8 cellular contexts compared by ENCODE assay signal in the genomic region with DNA sequence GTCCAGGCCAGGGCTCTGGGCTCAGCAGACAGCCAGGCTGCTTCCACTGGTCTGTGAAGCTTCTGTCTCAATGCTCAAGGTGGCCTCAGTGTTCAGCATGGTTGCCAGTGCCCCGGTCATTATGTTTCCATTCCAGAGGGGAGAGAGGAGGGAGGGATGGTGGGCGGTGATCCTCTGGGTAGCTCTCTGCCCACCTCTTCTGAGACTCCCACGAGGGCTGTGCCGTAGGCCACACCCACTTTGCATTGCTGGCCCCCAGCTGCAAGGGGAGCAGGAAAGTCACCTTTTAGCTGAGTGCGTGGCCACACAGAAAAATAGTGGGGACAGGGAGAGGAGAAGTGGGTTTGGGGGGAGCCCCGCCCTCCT. TPM values are rescaled to one million over a fixed set of nuclear protein-coding genes. Genes with fewer than 3 reads are reported as not detected.
DNase-seq lines count a peak whose midpoint lies in the region; ATAC-seq and TF ChIP-seq lines count a peak whose summit lies in the region.

No MANE protein-coding gene starts in this region.

- peaks cover 88% of the 10 kb centered on the region for H3K79me2 ChIP-seq in SK-N-SH (ENCODE audit: insufficient read depth)

- no peaks in the 10 kb centered on the region for H3K27me3 Mint-ChIP-seq in progenitor cell of endocrine pancreas

- CTCF ChIA-PET in SK-N-SH (lab: Yijun Ruan, JAX) = interaction anchor here (0.6 to 2.1 kb wide), 6 partner anchors 9 to 113 kb away, joined by 3 to 5 read pairs (median 4); no protein-coding TSS in a partner anchor

- H3K4me1 ChIP-seq in SK-N-SH (ENCODE audit: control insufficient read depth in 1 of 2, insufficient read depth in 2 of 2, low read depth in 1 of 2, low read length in 1 of 2) = peaks cover 0 to 14% of the 10 kb centered on the region in 2 experiments; a peak in 1 of 4 replicates

- no peak for TF ChIP-seq RAD21 in SK-N-SH (IDR thresholded peaks at IDR 0.05; ENCODE audit: low read length)

- H4K20me1 ChIP-seq in SK-N-SH (ENCODE audit: insufficient read depth) = peaks cover 18% of the 10 kb centered on the region

- H3K27ac Mint-ChIP-seq in progenitor cell of endocrine pancreas = peak overlapping the region; percentile 94

- H3K4me2 ChIP-seq in SK-N-SH = peak overlapping the region; percentile 70

- H3F3A ChIP-seq in SK-N-SH (replicated peaks; ENCODE audit: insufficient read depth) = no peaks in the 10 kb centered on the region

- H3K9ac ChIP-seq in SK-N-SH = peak overlapping the region; percentile 57; the same call in 1 of the 2 replicates

- H3K36me3 ChIP-seq in SK-N-SH (replicated peaks in 1 of 2; ENCODE audit: control insufficient read depth in 1 of 2, insufficient read depth in 2 of 2, low read length in 1 of 2) = no peaks in the 10 kb centered on the region

- no peaks in the 10 kb centered on the region for H3K9me2 ChIP-seq in SK-N-SH

- POLR2A ChIA-PET in SK-N-SH (lab: Yijun Ruan, JAX) = interaction anchor here (1.2 kb wide), 2 partner anchors 14 to 83 kb away, joined by 3 to 5 read pairs; no protein-coding TSS in a partner anchor

- DNase-seq in ELF-1 (ENCODE audit: low read depth, low spot score) = peak; percentile 61
- DNase-seq in H4 (ENCODE audit: low spot score) = peak; percentile 92
- peak; percentile 67 for DNase-seq in SK-N-SH
- peak; percentile 39 for DNase-seq in fibroblast of the aortic adventitia (ENCODE audit: low read depth)
- no peak for DNase-seq in progenitor cell of endocrine pancreas (ENCODE audit: low spot score, unreplicated experiment)
- no peak for DNase-seq in stimulated activated CD4-positive, alpha-beta T cell treated with anti-CD3 and anti-CD28 coated beads, Interleukin-2, amount 100 ng/mL, for 48 hours
- DNase-seq in mucosa of gallbladder (ENCODE audit: low spot score) = no peak

- peaks cover 20% of the 10 kb centered on the region for H3K4me1 Mint-ChIP-seq in progenitor cell of endocrine pancreas (ENCODE audit: low read depth)

- no peak overlapping the region for H2AFZ ChIP-seq in SK-N-SH (ENCODE audit: low read depth)

- peak overlapping the region; percentile 47 to 77; a peak in 3 of 4 replicates for H3K27ac ChIP-seq in SK-N-SH (ENCODE audit: low read depth in 2 of 2, low read length in 1 of 2)

- H3K9me3 Mint-ChIP-seq in progenitor cell of endocrine pancreas (ENCODE audit: low read depth) = no peaks in the 10 kb centered on the region

- 77% methylated on average over 6 of the region's 6 CpGs for WGBS in SK-N-SH (ENCODE audit: low lambda C conversion rate)

- TF ChIP-seq EP300 in SK-N-SH (IDR thresholded peaks at IDR 0.05; ENCODE audit: borderline replicate concordance in 1 of 2, low read depth in 1 of 2, low read length in 1 of 2) = no peak

- H3K4me3 Mint-ChIP-seq in progenitor cell of endocrine pancreas (ENCODE audit: low read depth) = no peak overlapping the region

- ATAC-seq in GM18870 (IDR thresholded peaks at IDR 0.05; ENCODE audit: unreplicated experiment) = no peak

- TF ChIP-seq CTCF in SK-N-SH (IDR thresholded peaks at IDR 0.05) (no peak), fibroblast of the aortic adventitia (IDR thresholded peaks at IDR 0.05; ENCODE audit: insufficient read depth, low read length) (no peak), progenitor cell of endocrine pancreas (IDR thresholded peaks at IDR 0.05; ENCODE audit: unreplicated experiment) (no peak)

- peaks cover 6% of the 10 kb centered on the region for H3K36me3 Mint-ChIP-seq in progenitor cell of endocrine pancreas (ENCODE audit: insufficient read depth)

- no peaks in the 10 kb centered on the region for H3K27me3 ChIP-seq in SK-N-SH (ENCODE audit: insufficient read depth)

- H3K4me3 ChIP-seq in SK-N-SH (ENCODE audit: low read depth in 2 of 2, low read length in 1 of 2) (peak overlapping the region; percentile 30 to 47), fibroblast of the aortic adventitia (ENCODE audit: low read depth, low read length) (peak overlapping the region; percentile 68)

- H3K9me3 ChIP-seq in SK-N-SH = no peaks in the 10 kb centered on the region

TF ChIP-seq in SK-N-SH, 30 proteins besides CTCF, POLR2A, EP300 and RAD21 (continues in another document):
- TF ChIP-seq FOSL2 (IDR thresholded peaks at IDR 0.05; ENCODE audit: borderline replicate concordance, low read depth) (no peak), ELF1 (IDR thresholded peaks at IDR 0.05) (no peak), RCOR1 (IDR thresholded peaks at IDR 0.05; ENCODE audit: low read length) (no peak), MXI1 (IDR thresholded peaks at IDR 0.05; ENCODE audit: low read depth, low read length) (no peak), EZH2phosphoT487 (IDR thresholded peaks at IDR 0.05; ENCODE audit: borderline replicate concordance, low read depth) (no peak), RXRA (IDR thresholded peaks at IDR 0.05; ENCODE audit: borderline replicate concordance, low read depth) (no peak), POLR2AphosphoS5 (IDR thresholded peaks at IDR 0.05; ENCODE audit: low read depth, low read length) (no peak), TEAD4 (IDR thresholded peaks at IDR 0.05; ENCODE audit: borderline replicate concordance, insufficient read depth) (no peak), NRF1 (IDR thresholded peaks at IDR 0.05; ENCODE audit: low read depth, low read length) (no peak), TCF12 (IDR thresholded peaks at IDR 0.05) (no peak), MEF2A (IDR thresholded peaks at IDR 0.05; ENCODE audit: borderline replicate concordance, low read depth) (no peak), FOXJ3 (CRISPR knock-in tag; IDR thresholded peaks at IDR 0.05) (no peak), GABPA (IDR thresholded peaks at IDR 0.05; ENCODE audit: low read depth) (no peak)
- TF ChIP-seq, protein P1, sequence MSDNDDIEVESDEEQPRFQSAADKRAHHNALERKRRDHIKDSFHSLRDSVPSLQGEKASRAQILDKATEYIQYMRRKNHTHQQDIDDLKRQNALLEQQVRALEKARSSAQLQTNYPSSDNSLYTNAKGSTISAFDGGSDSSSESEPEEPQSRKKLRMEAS (IDR thresholded peaks at IDR 0.05; ENCODE audit: low read depth) = no peak
- TF ChIP-seq, protein P2, sequence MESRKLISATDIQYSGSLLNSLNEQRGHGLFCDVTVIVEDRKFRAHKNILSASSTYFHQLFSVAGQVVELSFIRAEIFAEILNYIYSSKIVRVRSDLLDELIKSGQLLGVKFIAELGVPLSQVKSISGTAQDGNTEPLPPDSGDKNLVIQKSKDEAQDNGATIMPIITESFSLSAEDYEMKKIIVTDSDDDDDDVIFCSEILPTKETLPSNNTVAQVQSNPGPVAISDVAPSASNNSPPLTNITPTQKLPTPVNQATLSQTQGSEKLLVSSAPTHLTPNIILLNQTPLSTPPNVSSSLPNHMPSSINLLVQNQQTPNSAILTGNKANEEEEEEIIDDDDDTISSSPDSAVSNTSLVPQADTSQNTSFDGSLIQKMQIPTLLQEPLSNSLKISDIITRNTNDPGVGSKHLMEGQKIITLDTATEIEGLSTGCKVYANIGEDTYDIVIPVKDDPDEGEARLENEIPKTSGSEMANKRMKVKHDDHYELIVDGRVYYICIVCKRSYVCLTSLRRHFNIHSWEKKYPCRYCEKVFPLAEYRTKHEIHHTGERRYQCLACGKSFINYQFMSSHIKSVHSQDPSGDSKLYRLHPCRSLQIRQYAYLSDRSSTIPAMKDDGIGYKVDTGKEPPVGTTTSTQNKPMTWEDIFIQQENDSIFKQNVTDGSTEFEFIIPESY (IDR thresholded peaks at IDR 0.05; ENCODE audit: borderline replicate concordance, low read depth) = no peak
- TF ChIP-seq, protein P3, sequence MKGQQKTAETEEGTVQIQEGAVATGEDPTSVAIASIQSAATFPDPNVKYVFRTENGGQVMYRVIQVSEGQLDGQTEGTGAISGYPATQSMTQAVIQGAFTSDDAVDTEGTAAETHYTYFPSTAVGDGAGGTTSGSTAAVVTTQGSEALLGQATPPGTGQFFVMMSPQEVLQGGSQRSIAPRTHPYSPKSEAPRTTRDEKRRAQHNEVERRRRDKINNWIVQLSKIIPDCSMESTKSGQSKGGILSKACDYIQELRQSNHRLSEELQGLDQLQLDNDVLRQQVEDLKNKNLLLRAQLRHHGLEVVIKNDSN (IDR thresholded peaks at IDR 0.05; ENCODE audit: borderline replicate concordance, low read depth) = no peak

RNA-seq across cellular contexts. Expression of a gene that starts 42.5 kb away (rescaled TPM):
- 11.9 and 12.8 TPM in 2 replicates for total RNA-seq in H4 (2014; rRNA removed; shearing (Covaris generic))
- polyA plus RNA-seq in SK-N-SH (2012; rRNA removed) = 3.0 and 4.7 TPM in 2 replicates
- 2.1 and 3.0 TPM in 2 replicates for polyA plus RNA-seq in SK-N-SH (2012; cell fraction: cytosol; rRNA removed)
- polyA plus RNA-seq in SK-N-SH (2012; cell fraction: nucleus; rRNA removed) = 11.3 and 15.1 TPM in 2 replicates
- 27.8 and 29.1 TPM in 2 replicates for total RNA-seq in fibroblast of the aortic adventitia (ENCODE audit: low replicate concordance)
- total RNA-seq in progenitor cell of endocrine pancreas = 47.6 and 47.8 TPM in 2 replicates
- 27.0 TPM for total RNA-seq in mucosa of gallbladder

RNA-seq across cellular contexts. Expression of a gene that starts 50.8 kb away (rescaled TPM):
- total RNA-seq in H4 (2014; rRNA removed; shearing (Covaris generic)) = 14.6 and 16.8 TPM in 2 replicates
- 29.5 and 36.7 TPM in 2 replicates for polyA plus RNA-seq in SK-N-SH (2012; rRNA removed)
- 5.5 and 11.0 TPM in 2 replicates for polyA plus RNA-seq in SK-N-SH (2012; cell fraction: cytosol; rRNA removed)
- polyA plus RNA-seq in SK-N-SH (2012; cell fraction: nucleus; rRNA removed) = 159 and 241 TPM in 2 replicates
- total RNA-seq in fibroblast of the aortic adventitia (ENCODE audit: low replicate concordance) (33.9 and 35.5 TPM in 2 replicates), progenitor cell of endocrine pancreas (41.0 and 42.8 TPM in 2 replicates), mucosa of gallbladder (45.0 TPM)

Comparison
In these comparisons a context has a peak if more than half of its experiments do, and no peak if none do; other contexts are left out.
1. DNase-seq: peak in ELF-1 (single experiment), H4 (single experiment), SK-N-SH (single experiment) and fibroblast of the aortic adventitia (single experiment); none in progenitor cell of endocrine pancreas (single experiment), stimulated activated CD4-positive, alpha-beta T cell treated with anti-CD3 and anti-CD28 coated beads, Interleukin-2, amount 100 ng/mL, for 48 hours (0 of 2) and mucosa of gallbladder (single experiment).